In the genomic region with DNA sequence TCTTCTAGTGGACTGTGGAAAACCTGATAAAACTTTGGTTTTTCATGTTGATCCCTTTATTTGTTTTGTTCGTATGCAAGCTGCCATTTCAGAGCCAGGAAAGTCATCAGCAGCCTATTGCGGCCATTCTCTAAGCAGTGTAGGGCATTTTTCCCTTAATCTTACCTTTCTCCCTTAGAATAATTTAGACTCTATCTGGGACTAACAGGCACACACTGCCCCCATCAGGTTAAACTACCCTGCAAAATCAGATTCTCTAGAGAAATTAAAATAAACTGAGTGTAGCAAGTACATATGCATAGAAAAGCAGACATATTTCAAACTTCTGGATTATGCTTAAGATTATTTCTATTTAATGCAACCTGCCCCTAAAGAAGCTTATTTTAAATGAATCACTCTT, we compare ENCODE assay signal across 8 cellular contexts.
DNase-seq lines count a peak whose midpoint lies in the region; ATAC-seq, FAIRE-seq and TF ChIP-seq lines count a peak whose summit lies in the region.

No MANE protein-coding gene starts in this region.

- intact Hi-C loops in adrenal gland (cut with DNase I): no loop called here
- intact Hi-C loops in kidney (cut with DNase I): no loop called here

- H3K4me1 ChIP-seq in adrenal gland (replicated peaks in 1 of 2) (no peaks in the 10 kb centered on the region), kidney (ENCODE audit: control insufficient read depth in 1 of 2, insufficient read depth in 1 of 2, low read depth in 1 of 2, low read length in 2 of 2) (no peaks in the 10 kb centered on the region)

- H3K9me3 ChIP-seq in adrenal gland (replicated peaks in 1 of 3) (no peaks in the 10 kb centered on the region), kidney (ENCODE audit: control insufficient read depth in 1 of 2, low read length in 2 of 2) (no peaks in the 10 kb centered on the region)

- no peak overlapping the region for H3K9ac ChIP-seq in kidney (ENCODE audit: low read length in 2 of 2)

- DNase-seq in LHCN-M2 (ENCODE audit: low read depth) (peak; percentile 49), adrenal gland (peak in 6 of 7 donors; percentile 12 to 37 (median 24)), kidney (no peak)
- DNase-seq in stimulated activated naive CD4-positive, alpha-beta T cell treated with Interleukin-2 at 50 U/mL for 16 hours (lab: John Stamatoyannopoulos, UW): no peak
- no peak for DNase-seq in activated CD4-positive, CD25-positive, alpha-beta regulatory T cell treated with anti-CD3 and anti-CD28 coated beads, Interleukin-2, amount 50 U/mL, for 72 hours

- whole genome bisulfite sequencing in adrenal gland, 4 donors: 11 to 21% (median 16%) methylated on average over 2 of the region's 2 CpGs

- H3K27ac ChIP-seq in C4-2B (no peak overlapping the region), adrenal gland (no peak overlapping the region), kidney (ENCODE audit: low read depth in 2 of 2, low read length in 2 of 2) (no peak overlapping the region)

- peaks cover 5% of the 10 kb centered on the region for H3K27me3 ChIP-seq in adrenal gland

- H3K4me3 ChIP-seq in adrenal gland (peak overlapping the region in 1 of 4 donors; percentile 31), kidney (ENCODE audit: low read length in 2 of 2) (peak overlapping the region; percentile 30 to 46)

- no peaks in the 10 kb centered on the region for H3K36me3 ChIP-seq in adrenal gland (replicated peaks in 1 of 2)
- H3K36me3 ChIP-seq in kidney (ENCODE audit: control insufficient read depth in 1 of 2, insufficient read depth in 2 of 2, low read length in 2 of 2): no peaks in the 10 kb centered on the region

- ATAC-seq in HG03457 (IDR thresholded peaks at IDR 0.05; ENCODE audit: unreplicated experiment): no peak
- no peak for ATAC-seq in HG03460 (IDR thresholded peaks at IDR 0.05; ENCODE audit: unreplicated experiment)

- FAIRE-seq in kidney (lab: Jason Lieb, UNC): no peak

- TF ChIP-seq POLR2A in adrenal gland (IDR thresholded peaks at IDR 0.05): no peak

- TF ChIP-seq CTCF in C4-2B (conservative IDR thresholded peaks at IDR 0.05) (peak; percentile 71), adrenal gland (IDR thresholded peaks at IDR 0.05) (peak; percentile 17 to 55 (median 38)), kidney (IDR thresholded peaks at IDR 0.05; ENCODE audit: borderline replicate concordance, extremely low read depth, insufficient read depth) (peak; percentile 46)

Comparison
In these comparisons a context has a peak if more than half of its experiments do, and no peak if none do; other contexts are left out.
1. DNase-seq: peak in LHCN-M2 (single experiment) and adrenal gland (6 of 7); none in kidney (single experiment), stimulated activated naive CD4-positive, alpha-beta T cell treated with Interleukin-2 at 50 U/mL for 16 hours (single experiment) and activated CD4-positive, CD25-positive, alpha-beta regulatory T cell treated with anti-CD3 and anti-CD28 coated beads, Interleukin-2, amount 50 U/mL, for 72 hours (single experiment).
2. Peak in every context shown above with its lines, with median percentiles within 50 percentile points of each other: CTCF ChIP-seq.